In genomic region chr12:52407918-52408317, GRCh38 we compare ENCODE assay signal across 29 cellular contexts. TPM values are rescaled to one million over a fixed set of nuclear protein-coding genes. Genes with fewer than 3 reads are reported as not detected.
"Had no signal": no experiment of that assay in that cellular context is flagged by ENCODE, and none has a peak within 500 bp of the region (broad histone marks: within the 10 kb centered on the region; RNA-seq: fewer than 3 reads in every experiment).

No MANE protein-coding gene starts in this region.

- H3K4me1 Mint-ChIP-seq: activated CD4-positive, alpha-beta T cell treated with anti-CD3 and anti-CD28 coated beads, Interleukin-2, amount 10 ng/mL, durations not matched to agents 7 days and 5 days; activated naive CD4-positive, alpha-beta T cell treated with anti-CD3 and anti-CD28 coated beads, Interleukin-2, amount 10 ng/mL, durations not matched to agents 7 days and 5 days; activated naive CD8-positive, alpha-beta T cell treated with anti-CD3 and anti-CD28 coated beads, Interleukin-2, amount 50 U/mL, for 24 hours; memory B cell had no signal

- H3K4me3 Mint-ChIP-seq: activated CD4-positive, alpha-beta T cell treated with anti-CD3 and anti-CD28 coated beads, Interleukin-2, amount 10 ng/mL, durations not matched to agents 7 days and 5 days; activated CD8-positive, alpha-beta T cell treated with anti-CD3 and anti-CD28 coated beads, Interleukin-2, amount 10 ng/mL, durations not matched to agents 7 days and 5 days; activated naive CD4-positive, alpha-beta T cell treated with anti-CD3 and anti-CD28 coated beads, Interleukin-2, amount 10 ng/mL, durations not matched to agents 7 days and 5 days; activated naive CD8-positive, alpha-beta T cell treated with anti-CD3 and anti-CD28 coated beads, Interleukin-2, amount 50 U/mL, for 24 hours; brain; dendritic cell treated with granulocyte-macrophage colony-stimulating factor and Interleukin-4, amounts not matched to agents 40 ng/mL and 50 ng/mL, for 4 days; effector memory CD8-positive, alpha-beta T cell; memory B cell; stimulated activated naive B cell treated with anti-CD40 and anti-IgM and Interleukin-4, amounts not matched to agents 10 μg/mL and 1 μg/mL and 100 μg/mL, for 72 hours had no signal

- H3K36me3 ChIP-seq: gastroesophageal sphincter, heart left ventricle, thyroid gland had no signal

- H3K9me3 Mint-ChIP-seq: activated CD4-positive, alpha-beta T cell treated with anti-CD3 and anti-CD28 coated beads, Interleukin-2, amount 10 ng/mL, durations not matched to agents 7 days and 5 days; activated naive CD4-positive, alpha-beta T cell treated with anti-CD3 and anti-CD28 coated beads, Interleukin-2, amount 10 ng/mL, durations not matched to agents 7 days and 5 days; activated naive CD8-positive, alpha-beta T cell treated with anti-CD3 and anti-CD28 coated beads, Interleukin-2, amount 50 U/mL, for 24 hours; dendritic cell treated with granulocyte-macrophage colony-stimulating factor and Interleukin-4, amounts not matched to agents 40 ng/mL and 50 ng/mL, for 4 days; effector memory CD8-positive, alpha-beta T cell; memory B cell; stimulated activated naive B cell treated with anti-CD40 and anti-IgM and Interleukin-4, amounts not matched to agents 10 μg/mL and 1 μg/mL and 100 μg/mL, for 72 hours had no signal

- H3K4me1 ChIP-seq: heart left ventricle, thyroid gland had no signal

- H3K27me3 Mint-ChIP-seq: activated CD4-positive, alpha-beta T cell treated with anti-CD3 and anti-CD28 coated beads, Interleukin-2, amount 10 ng/mL, durations not matched to agents 7 days and 5 days had no signal

- H3K9me3 ChIP-seq: gastroesophageal sphincter, heart left ventricle, thyroid gland had no signal

- H3K27ac ChIP-seq: epithelial cell of prostate, gastroesophageal sphincter, heart left ventricle, thyroid gland had no signal

- H3K36me3 Mint-ChIP-seq: activated naive CD4-positive, alpha-beta T cell treated with anti-CD3 and anti-CD28 coated beads, Interleukin-2, amount 10 ng/mL, durations not matched to agents 7 days and 5 days; brain had no signal

- ATAC-seq: activated CD4-positive, CD25-positive, alpha-beta regulatory T cell treated with anti-CD3 and anti-CD28 coated beads, Interleukin-2, amount 50 U/mL, for 24 hours; activated CD8-positive, alpha-beta T cell treated with anti-CD3 and anti-CD28 coated beads, Interleukin-2, amount 10 ng/mL, durations not matched to agents 7 days and 5 days; activated naive CD8-positive, alpha-beta T cell treated with anti-CD3 and anti-CD28 coated beads, Interleukin-2, amount 50 U/mL, for 24 hours; effector memory CD8-positive, alpha-beta T cell; gastroesophageal sphincter; heart left ventricle; sciatic nerve; stimulated activated naive B cell treated with anti-CD40 and anti-IgM and Interleukin-4, amounts not matched to agents 10 μg/mL and 1 μg/mL and 100 μg/mL, for 72 hours had no signal

- H3K4me3 ChIP-seq: gastroesophageal sphincter, heart left ventricle, thyroid gland had no signal

- H3K27ac Mint-ChIP-seq: activated CD4-positive, alpha-beta T cell treated with anti-CD3 and anti-CD28 coated beads, Interleukin-2, amount 10 ng/mL, durations not matched to agents 7 days and 5 days; activated CD8-positive, alpha-beta T cell treated with anti-CD3 and anti-CD28 coated beads, Interleukin-2, amount 10 ng/mL, durations not matched to agents 7 days and 5 days; activated naive CD4-positive, alpha-beta T cell treated with anti-CD3 and anti-CD28 coated beads, Interleukin-2, amount 10 ng/mL, durations not matched to agents 7 days and 5 days; activated naive CD8-positive, alpha-beta T cell treated with anti-CD3 and anti-CD28 coated beads, Interleukin-2, amount 50 U/mL, for 24 hours; brain; dendritic cell treated with granulocyte-macrophage colony-stimulating factor and Interleukin-4, amounts not matched to agents 40 ng/mL and 50 ng/mL, for 4 days; effector memory CD8-positive, alpha-beta T cell; memory B cell; stimulated activated naive B cell treated with anti-CD40 and anti-IgM and Interleukin-4, amounts not matched to agents 10 μg/mL and 1 μg/mL and 100 μg/mL, for 72 hours had no signal

- H3K27me3 ChIP-seq: thyroid gland had no signal

- DNase-seq: activated CD4-positive, alpha-beta T cell treated with anti-CD3 and anti-CD28 coated beads, Interleukin-2, amount 10 ng/mL, durations not matched to agents 7 days and 5 days; activated CD8-positive, alpha-beta T cell treated with anti-CD3 and anti-CD28 coated beads, Interleukin-2, amount 10 ng/mL, durations not matched to agents 7 days and 5 days; activated effector memory CD4-positive, alpha-beta T cell treated with Interleukin-2 at 50 U/mL for 16 hours; activated naive CD4-positive, alpha-beta T cell treated with anti-CD3 and anti-CD28 coated beads, Interleukin-2, amount 10 ng/mL, durations not matched to agents 7 days and 5 days; activated naive CD8-positive, alpha-beta T cell treated with anti-CD3 and anti-CD28 coated beads, Interleukin-2, amount 50 U/mL, for 24 hours; activated T-cell treated with anti-CD3 and anti-CD28 coated beads, Interleukin-2, amount 50 U/mL, for 48 hours; anterior cingulate cortex; cerebellar nuclear complex; effector memory CD8-positive, alpha-beta T cell; heart left ventricle; kidney glomerular epithelial cell; stimulated activated naive B cell treated with anti-CD40 and anti-IgM and Interleukin-4, amounts not matched to agents 10 μg/mL and 1 μg/mL and 100 μg/mL, for 72 hours; T-helper 1 cell; T-helper 9 cell; thyroid gland had no signal

RNA-seq across cellular contexts. Expression of gene KRT82, which starts 1.8 kb away (rescaled TPM):
- total RNA-seq: activated CD4-positive, alpha-beta T cell treated with anti-CD3 and anti-CD28 coated beads, Interleukin-2, amount 10 ng/mL, durations not matched to agents 7 days and 5 days; activated CD8-positive, alpha-beta T cell treated with anti-CD3 and anti-CD28 coated beads, Interleukin-2, amount 10 ng/mL, durations not matched to agents 7 days and 5 days; fibroblast of lung; gastroesophageal sphincter; heart left ventricle; liver; mononuclear cell; osteocyte; sciatic nerve; subcutaneous adipose tissue; thyroid gland; urinary bladder had no signal
- polyA plus RNA-seq: fibroblast of lung, heart left ventricle, liver, neural cell had no signal

RNA-seq across cellular contexts. Expression of gene KRT84, which starts 22.5 kb away (rescaled TPM):
- total RNA-seq: activated CD4-positive, alpha-beta T cell treated with anti-CD3 and anti-CD28 coated beads, Interleukin-2, amount 10 ng/mL, durations not matched to agents 7 days and 5 days; activated CD8-positive, alpha-beta T cell treated with anti-CD3 and anti-CD28 coated beads, Interleukin-2, amount 10 ng/mL, durations not matched to agents 7 days and 5 days; fibroblast of lung; gastroesophageal sphincter; heart left ventricle; liver; mononuclear cell; osteocyte; sciatic nerve; subcutaneous adipose tissue; thyroid gland; urinary bladder had no signal
- polyA plus RNA-seq: fibroblast of lung, heart left ventricle, liver, neural cell, urinary bladder had no signal

RNA-seq across cellular contexts. Expression of gene KRT75, which starts 26.3 kb away (rescaled TPM):
- total RNA-seq: activated CD4-positive, alpha-beta T cell treated with anti-CD3 and anti-CD28 coated beads, Interleukin-2, amount 10 ng/mL, durations not matched to agents 7 days and 5 days; activated CD8-positive, alpha-beta T cell treated with anti-CD3 and anti-CD28 coated beads, Interleukin-2, amount 10 ng/mL, durations not matched to agents 7 days and 5 days; fibroblast of lung; gastroesophageal sphincter; heart left ventricle; liver; mononuclear cell; osteocyte; sciatic nerve; subcutaneous adipose tissue; thyroid gland; urinary bladder had no signal
- polyA plus RNA-seq: fibroblast of lung, heart left ventricle, liver, neural cell, urinary bladder had no signal

RNA-seq across cellular contexts. Expression of gene KRT85, which starts 40.6 kb away (rescaled TPM):
- total RNA-seq: activated CD4-positive, alpha-beta T cell treated with anti-CD3 and anti-CD28 coated beads, Interleukin-2, amount 10 ng/mL, durations not matched to agents 7 days and 5 days; activated CD8-positive, alpha-beta T cell treated with anti-CD3 and anti-CD28 coated beads, Interleukin-2, amount 10 ng/mL, durations not matched to agents 7 days and 5 days; fibroblast of lung; gastroesophageal sphincter; heart left ventricle; liver; mononuclear cell; osteocyte; sciatic nerve; subcutaneous adipose tissue; thyroid gland; urinary bladder had no signal
- polyA plus RNA-seq: fibroblast of lung, heart left ventricle, liver, neural cell, urinary bladder had no signal

RNA-seq across cellular contexts. Expression of gene KRT6B, which starts 44.0 kb away (rescaled TPM):
- total RNA-seq: activated CD4-positive, alpha-beta T cell treated with anti-CD3 and anti-CD28 coated beads, Interleukin-2, amount 10 ng/mL, durations not matched to agents 7 days and 5 days; activated CD8-positive, alpha-beta T cell treated with anti-CD3 and anti-CD28 coated beads, Interleukin-2, amount 10 ng/mL, durations not matched to agents 7 days and 5 days; fibroblast of lung; heart left ventricle; mononuclear cell; osteocyte; sciatic nerve; subcutaneous adipose tissue; thyroid gland; urinary bladder had no signal
- polyA plus RNA-seq: heart left ventricle, liver, neural cell, urinary bladder had no signal
